Comparison of ENCODE assay signal across 11 cellular contexts in the genomic region with DNA sequence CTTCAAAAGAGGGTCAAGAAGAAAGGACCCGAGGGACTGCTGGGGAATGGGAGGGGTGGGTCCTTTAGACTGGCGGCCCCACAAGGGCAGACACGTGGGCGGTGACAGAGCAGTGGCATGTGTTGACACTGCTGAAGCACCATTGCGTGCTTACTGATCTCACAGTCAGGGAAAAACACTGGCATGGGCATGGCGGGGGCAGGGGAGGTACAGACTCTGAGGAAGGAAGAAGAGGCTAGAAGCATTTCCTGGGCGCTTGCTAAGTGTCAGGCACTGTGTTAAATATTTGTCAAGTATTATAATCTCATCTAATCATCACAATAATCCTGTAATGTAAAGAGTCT.
DNase-seq lines count a peak whose midpoint lies in the region; ATAC-seq and TF ChIP-seq lines count a peak whose summit lies in the region.
"Had no signal": no experiment of that assay in that cellular context is flagged by ENCODE, and none has a peak within 500 bp of the region (broad histone marks: within the 10 kb centered on the region; RNA-seq: fewer than 3 reads in every experiment).

No MANE protein-coding gene starts in this region.

- H3K4me3 Mint-ChIP-seq in activated T-helper 1 cell treated with anti-CD3 and anti-CD28 coated beads, Interleukin-12 subunit alpha, Interleukin-12 subunit beta, Interleukin-2, Interleukin-4 antibody, amounts not matched to agents 30 ng/mL and 10 ng/mL and 1 ng/mL, durations not matched to agents 14 hours and 24 hours and 36 hours, result no peak overlapping the region
- peak overlapping the region; percentile 28 to 65 (median 51) for H3K4me3 Mint-ChIP-seq in immature natural killer cell

- H3K4me1 Mint-ChIP-seq in activated T-helper 1 cell treated with anti-CD3 and anti-CD28 coated beads, Interleukin-12 subunit alpha, Interleukin-12 subunit beta, Interleukin-2, Interleukin-4 antibody, amounts not matched to agents 30 ng/mL and 10 ng/mL and 1 ng/mL, durations not matched to agents 14 hours and 24 hours and 36 hours (ENCODE audit: low read depth), result peaks cover 87% of the 10 kb centered on the region
- H3K4me1 Mint-ChIP-seq in immature natural killer cell, result peaks cover 33 to 52% of the 10 kb centered on the region in 2 donors

- H3K36me3 Mint-ChIP-seq in activated T-helper 1 cell treated with anti-CD3 and anti-CD28 coated beads, Interleukin-12 subunit alpha, Interleukin-12 subunit beta, Interleukin-2, Interleukin-4 antibody, amounts not matched to agents 30 ng/mL and 10 ng/mL and 1 ng/mL, durations not matched to agents 14 hours and 24 hours and 36 hours (ENCODE audit: low read depth), result peaks cover 58% of the 10 kb centered on the region
- H3K36me3 Mint-ChIP-seq in immature natural killer cell, result no peaks in the 10 kb centered on the region

- H3K27me3 ChIP-seq in foreskin keratinocyte, result no peaks in the 10 kb centered on the region

- DNase-seq in stimulated activated CD4-positive, alpha-beta T cell treated with anti-CD3 and anti-CD28 coated beads, Interleukin-1b, Interleukin-23, amount 100 ng/mL, for 48 hours, result peak; percentile 39
- DNase-seq in stimulated activated CD4-positive, alpha-beta T cell treated with anti-CD3 and anti-CD28 coated beads, Interleukin-2, amount 100 ng/mL, for 48 hours, result no peak
- no peak for DNase-seq in activated T-helper 1 cell treated with anti-CD3 and anti-CD28 coated beads, Interleukin-12 subunit alpha, Interleukin-12 subunit beta, Interleukin-2, Interleukin-4 antibody, amounts not matched to agents 30 ng/mL and 10 ng/mL and 1 ng/mL, durations not matched to agents 14 hours and 24 hours and 36 hours (ENCODE audit: low spot score)
- DNase-seq in immature natural killer cell (no peak), foreskin keratinocyte (no peak), NCI-H82 treated with DMSO at 0.1 percent for 48 hours (lab: John Stamatoyannopoulos, UW; ENCODE audit: unreplicated experiment) (no peak)
- DNase-seq: NCI-H2107, retina, WERI-Rb-1 had no signal

- no peaks in the 10 kb centered on the region for H3K27me3 Mint-ChIP-seq in activated T-helper 1 cell treated with anti-CD3 and anti-CD28 coated beads, Interleukin-12 subunit alpha, Interleukin-12 subunit beta, Interleukin-2, Interleukin-4 antibody, amounts not matched to agents 30 ng/mL and 10 ng/mL and 1 ng/mL, durations not matched to agents 14 hours and 24 hours and 36 hours (ENCODE audit: insufficient read depth)
- H3K27me3 Mint-ChIP-seq in immature natural killer cell (ENCODE audit: low read depth in 3 of 3), result peaks cover 0 to 3% (median 0%) of the 10 kb centered on the region in 3 donors

- no peak overlapping the region for H3K27ac ChIP-seq in foreskin keratinocyte
- H3K27ac ChIP-seq: WERI-Rb-1 had no signal

- no peak for TF ChIP-seq CTCF in foreskin keratinocyte (conservative IDR thresholded peaks at IDR 0.05)

- intact Hi-C loops in activated T-helper 1 cell treated with anti-CD3 and anti-CD28 coated beads, Interleukin-12 subunit alpha, Interleukin-12 subunit beta, Interleukin-2, Interleukin-4 antibody, amounts not matched to agents 30 ng/mL and 10 ng/mL and 1 ng/mL, durations not matched to agents 14 hours and 24 hours and 36 hours (cut with micrococcal nuclease), result loop anchor here (1.0 kb wide), 1 partner anchor 11 kb away; no protein-coding TSS in a partner anchor

- peak overlapping the region; percentile 76 for H3K27ac Mint-ChIP-seq in activated T-helper 1 cell treated with anti-CD3 and anti-CD28 coated beads, Interleukin-12 subunit alpha, Interleukin-12 subunit beta, Interleukin-2, Interleukin-4 antibody, amounts not matched to agents 30 ng/mL and 10 ng/mL and 1 ng/mL, durations not matched to agents 14 hours and 24 hours and 36 hours
- H3K27ac Mint-ChIP-seq in immature natural killer cell, result peak overlapping the region in 4 of 6 donors; percentile 53 to 83 (median 64)

- no peaks in the 10 kb centered on the region for H3K4me1 ChIP-seq in foreskin keratinocyte

- no peaks in the 10 kb centered on the region for H3K9me3 Mint-ChIP-seq in activated T-helper 1 cell treated with anti-CD3 and anti-CD28 coated beads, Interleukin-12 subunit alpha, Interleukin-12 subunit beta, Interleukin-2, Interleukin-4 antibody, amounts not matched to agents 30 ng/mL and 10 ng/mL and 1 ng/mL, durations not matched to agents 14 hours and 24 hours and 36 hours
- H3K9me3 Mint-ChIP-seq in immature natural killer cell, result no peaks in the 10 kb centered on the region

- ATAC-seq in HG02798 (IDR thresholded peaks at IDR 0.05; ENCODE audit: poor library complexity, unreplicated experiment) (no peak), foreskin keratinocyte (no peak), GM19455 (IDR thresholded peaks at IDR 0.05; ENCODE audit: unreplicated experiment) (no peak)
